In the genomic region with DNA sequence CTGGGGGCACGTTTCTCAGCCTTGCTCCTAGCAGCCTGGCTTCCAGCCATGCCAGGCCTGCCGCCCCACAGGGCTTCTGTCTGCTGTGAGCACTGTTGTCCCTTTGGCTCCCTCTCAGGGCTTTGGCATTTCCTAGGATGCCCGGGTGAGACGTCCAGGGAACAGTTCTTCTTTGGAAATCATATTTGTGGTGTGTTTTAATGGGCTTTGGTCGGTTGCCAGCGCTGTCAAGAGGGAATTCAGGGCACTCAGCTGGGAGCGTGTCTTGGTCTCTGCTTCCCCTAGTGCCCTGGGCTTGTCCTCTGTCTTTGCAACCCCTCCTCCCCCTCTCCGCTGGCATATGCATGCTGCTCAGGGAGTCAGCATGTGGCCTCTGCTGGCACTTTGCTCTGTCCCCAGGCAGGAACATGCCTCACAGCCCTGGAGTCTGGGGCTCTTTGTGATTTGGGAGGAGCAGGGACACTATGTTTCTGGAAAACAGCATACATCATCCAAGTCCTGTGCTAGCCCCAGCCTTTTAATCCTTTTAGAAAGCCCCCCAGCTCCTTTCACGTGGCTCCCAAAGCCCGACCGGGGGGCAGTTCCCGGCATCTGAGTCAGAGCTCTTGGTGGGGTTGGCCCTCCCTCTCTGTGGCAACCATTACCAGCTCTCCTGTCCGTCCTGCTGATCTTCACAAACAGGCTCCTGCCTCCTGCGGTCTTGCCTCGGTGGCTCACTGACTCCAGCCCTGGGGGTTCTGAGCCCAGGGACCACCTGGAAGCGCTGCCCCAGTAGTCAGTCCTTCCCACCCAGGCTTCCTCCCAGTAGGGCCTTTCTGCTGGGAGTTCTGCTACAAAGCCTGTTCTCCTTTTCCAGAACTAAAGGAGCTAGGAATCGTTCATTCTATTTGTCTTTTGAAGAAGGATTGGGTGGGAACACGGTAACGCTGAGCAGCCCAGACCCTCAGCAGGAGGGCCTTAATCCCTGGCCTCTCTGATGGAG, we compare ENCODE assay signal across 8 cellular contexts. TPM values are rescaled to one million over a fixed set of nuclear protein-coding genes. Genes with fewer than 3 reads are reported as not detected.
A peak's percentile ranks its signal among the peaks of the same experiment; 100 is the strongest.
DNase-seq lines count a peak whose midpoint lies in the region; ATAC-seq and TF ChIP-seq lines count a peak whose summit lies in the region.

No MANE protein-coding gene starts in this region.

- peak overlapping the region; percentile 26 for H3K27ac Mint-ChIP-seq in activated CD4-positive, alpha-beta T cell treated with anti-CD3 and anti-CD28 coated beads, Interleukin-2, amount 10 ng/mL, durations not matched to agents 7 days and 5 days

- H3K4me3 ChIP-seq in lower lobe of right lung = no peak overlapping the region
- no peak overlapping the region for H3K4me3 ChIP-seq in upper lobe of right lung

- H3K27ac ChIP-seq in cingulate gyrus (ENCODE audit: low read depth, low read length) (peak overlapping the region; percentile 100), lower lobe of right lung (peak overlapping the region; percentile 64), upper lobe of right lung (peak overlapping the region; percentile 70)

- peaks cover 3% of the 10 kb centered on the region for H3K36me3 Mint-ChIP-seq in activated CD4-positive, alpha-beta T cell treated with anti-CD3 and anti-CD28 coated beads, Interleukin-2, amount 10 ng/mL, durations not matched to agents 7 days and 5 days (ENCODE audit: low read depth)

- TF ChIP-seq CTCF in lower lobe of right lung (IDR thresholded peaks at IDR 0.05) (no peak), upper lobe of right lung (IDR thresholded peaks at IDR 0.05) (no peak)

- CTCF ChIA-PET in activated CD4-positive, alpha-beta T cell treated with anti-CD3 and anti-CD28 coated beads, Interleukin-2, amount 10 ng/mL, durations not matched to agents 7 days and 5 days (lab: Charles Lee) = interaction anchor here (1.0 to 1.9 kb wide), 3 partner anchors 10 to 20 kb away, joined by 3 to 4 read pairs (median 4); no protein-coding TSS in a partner anchor

- peaks cover 35% of the 10 kb centered on the region for H3K4me1 Mint-ChIP-seq in activated CD4-positive, alpha-beta T cell treated with anti-CD3 and anti-CD28 coated beads, Interleukin-2, amount 10 ng/mL, durations not matched to agents 7 days and 5 days

- intact Hi-C loops in lower lobe of right lung (cut with DNase I) = no loop called here
- intact Hi-C loops in upper lobe of right lung (cut with DNase I) = no loop called here

- no peaks in the 10 kb centered on the region for H3K9me3 ChIP-seq in lower lobe of right lung
- H3K9me3 ChIP-seq in upper lobe of right lung = no peaks in the 10 kb centered on the region

- DNase-seq in activated CD4-positive, alpha-beta T cell treated with anti-CD3 and anti-CD28 coated beads, Interleukin-2, amount 10 ng/mL, durations not matched to agents 7 days and 5 days = no peak
- no peak for DNase-seq in activated CD4-positive, alpha-beta T cell treated with anti-CD3 and anti-CD28 coated beads, Interleukin-2, amount 50 U/mL, for 1 hour
- DNase-seq in lower lobe of right lung (peak; percentile 70), upper lobe of right lung (peak; percentile 81)

- H3K27me3 Mint-ChIP-seq in activated CD4-positive, alpha-beta T cell treated with anti-CD3 and anti-CD28 coated beads, Interleukin-2, amount 10 ng/mL, durations not matched to agents 7 days and 5 days = no peaks in the 10 kb centered on the region

- peak; percentile 81 to 84 for ATAC-seq in lower lobe of right lung
- peak; percentile 84 for ATAC-seq in upper lobe of right lung
- no peak for ATAC-seq in HG02642 (IDR thresholded peaks at IDR 0.05; ENCODE audit: poor library complexity, unreplicated experiment)
- ATAC-seq in HG03196 (IDR thresholded peaks at IDR 0.05; ENCODE audit: unreplicated experiment) = no peak
- no peak for ATAC-seq in HG03175 (IDR thresholded peaks at IDR 0.05; ENCODE audit: unreplicated experiment)

- H3K36me3 ChIP-seq in lower lobe of right lung = peaks cover 59% of the 10 kb centered on the region
- peaks cover 43% of the 10 kb centered on the region for H3K36me3 ChIP-seq in upper lobe of right lung

- no peak overlapping the region for H3K4me3 Mint-ChIP-seq in activated CD4-positive, alpha-beta T cell treated with anti-CD3 and anti-CD28 coated beads, Interleukin-2, amount 10 ng/mL, durations not matched to agents 7 days and 5 days

- no peaks in the 10 kb centered on the region for H3K9me3 Mint-ChIP-seq in activated CD4-positive, alpha-beta T cell treated with anti-CD3 and anti-CD28 coated beads, Interleukin-2, amount 10 ng/mL, durations not matched to agents 7 days and 5 days

- POLR2A ChIA-PET in activated CD4-positive, alpha-beta T cell treated with anti-CD3 and anti-CD28 coated beads, Interleukin-2, amount 10 ng/mL, durations not matched to agents 7 days and 5 days (lab: Charles Lee) = no interaction called here

- H3K27me3 ChIP-seq in lower lobe of right lung (ENCODE audit: low read depth) (no peaks in the 10 kb centered on the region), upper lobe of right lung (no peaks in the 10 kb centered on the region)

- H3K4me1 ChIP-seq in lower lobe of right lung (peaks cover 68% of the 10 kb centered on the region), upper lobe of right lung (peaks cover 44% of the 10 kb centered on the region)

RNA-seq across cellular contexts. Expression of a gene that starts 26.7 kb away (rescaled TPM):
- 10 to 100 TPM; 97.0 to 97.5 TPM for total RNA-seq in activated CD4-positive, alpha-beta T cell treated with anti-CD3 and anti-CD28 coated beads, Interleukin-2, amount 10 ng/mL, durations not matched to agents 7 days and 5 days
- total RNA-seq in lower lobe of right lung = 73.0 TPM
- 71.4 TPM for total RNA-seq in upper lobe of right lung

RNA-seq across cellular contexts. Expression of a gene that starts 26.8 kb away (rescaled TPM):
- total RNA-seq in activated CD4-positive, alpha-beta T cell treated with anti-CD3 and anti-CD28 coated beads, Interleukin-2, amount 10 ng/mL, durations not matched to agents 7 days and 5 days = 10 to 100 TPM; 44.7 to 47.1 TPM
- total RNA-seq in lower lobe of right lung (39.4 TPM), upper lobe of right lung (43.1 TPM)

RNA-seq across cellular contexts. Expression of a gene that starts 27.5 kb away (rescaled TPM):
- under 1 TPM; 0.55 to 0.96 TPM for total RNA-seq in activated CD4-positive, alpha-beta T cell treated with anti-CD3 and anti-CD28 coated beads, Interleukin-2, amount 10 ng/mL, durations not matched to agents 7 days and 5 days
- total RNA-seq in lower lobe of right lung = 34.7 TPM
- 82.2 TPM for total RNA-seq in upper lobe of right lung

Comparison
In these comparisons a context has a peak if more than half of its experiments do, and no peak if none do; other contexts are left out.
1. DNase-seq: peak in lower lobe of right lung (single experiment) and upper lobe of right lung (single experiment); none in activated CD4-positive, alpha-beta T cell treated with anti-CD3 and anti-CD28 coated beads, Interleukin-2, amount 10 ng/mL, durations not matched to agents 7 days and 5 days (single experiment) and activated CD4-positive, alpha-beta T cell treated with anti-CD3 and anti-CD28 coated beads, Interleukin-2, amount 50 U/mL, for 1 hour (single experiment).
2. ATAC-seq: peak in lower lobe of right lung (2 of 2) and upper lobe of right lung (single experiment); none in HG02642 (single experiment), HG03196 (single experiment) and HG03175 (single experiment).
3. RNA of a gene that starts 27.5 kb away (total RNA-seq): 82.2 TPM in upper lobe of right lung (single experiment) and 34.7 TPM in lower lobe of right lung (single experiment); 0.55 to 0.96 TPM in activated CD4-positive, alpha-beta T cell treated with anti-CD3 and anti-CD28 coated beads, Interleukin-2, amount 10 ng/mL, durations not matched to agents 7 days and 5 days; every median in the first group is over 10 times any median in the second.
4. Peak in every context shown above with its lines, with median percentiles within 50 percentile points of each other: H3K27ac ChIP-seq.